14 cellular contexts compared by ENCODE assay signal in the genomic region with DNA sequence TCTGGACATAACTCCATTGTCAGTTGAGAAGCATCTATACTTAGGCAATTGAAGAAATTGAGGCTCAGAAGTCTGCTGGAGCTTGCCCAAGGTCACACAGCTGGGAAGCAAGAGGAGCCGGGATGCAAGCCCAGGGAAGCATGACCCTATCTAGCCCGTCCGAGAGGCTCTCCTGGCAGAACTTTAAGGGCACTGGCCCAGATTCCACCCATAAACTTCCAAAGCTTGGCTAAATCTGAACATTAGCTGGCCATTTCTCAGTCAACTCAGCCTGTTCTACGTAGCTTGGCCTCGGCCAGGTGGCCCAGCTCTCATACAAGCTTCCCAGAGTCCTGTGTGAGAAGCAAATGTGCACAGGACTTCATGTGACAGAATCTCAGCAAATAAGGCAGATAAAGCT.
A peak's percentile ranks its signal among the peaks of the same experiment; 100 is the strongest.
DNase-seq lines count a peak whose midpoint lies in the region; ATAC-seq and TF ChIP-seq lines count a peak whose summit lies in the region.
"Had no signal": no experiment of that assay in that cellular context is flagged by ENCODE, and none has a peak within 500 bp of the region (broad histone marks: within the 10 kb centered on the region; RNA-seq: fewer than 3 reads in every experiment).

No MANE protein-coding gene starts in this region.

- H3K9me3 ChIP-seq in esophagus muscularis mucosa, result peaks cover 0 to 3% (median 0%) of the 10 kb centered on the region in 4 donors
- H3K9me3 ChIP-seq in sigmoid colon, result no peaks in the 10 kb centered on the region

- H3K4me1 ChIP-seq in esophagus muscularis mucosa, result peaks cover 52 to 79% (median 71%) of the 10 kb centered on the region in 4 donors
- peaks cover 0 to 94% (median 86%) of the 10 kb centered on the region in 4 donors for H3K4me1 ChIP-seq in sigmoid colon
- H3K4me1 ChIP-seq: HAP-1 had no signal

- no peak overlapping the region for H3K4me3 ChIP-seq in esophagus muscularis mucosa
- H3K4me3 ChIP-seq in sigmoid colon, result no peak overlapping the region
- H3K4me3 ChIP-seq: HAP-1 had no signal

- intact Hi-C loops in esophagus muscularis mucosa (cut with DNase I), result no loop called here
- intact Hi-C loops in sigmoid colon (cut with DNase I), result loop anchor here (2.0 kb wide), 1 partner anchor 72 kb away; no protein-coding TSS in a partner anchor

- TF ChIP-seq CTCF in C4-2B (conservative IDR thresholded peaks at IDR 0.05) (no peak), esophagus muscularis mucosa (IDR thresholded peaks at IDR 0.05) (no peak), sigmoid colon (IDR thresholded peaks at IDR 0.05) (no peak), omental fat pad (IDR thresholded peaks at IDR 0.05) (no peak)

- no peak for TF ChIP-seq POLR2A in esophagus muscularis mucosa (IDR thresholded peaks at IDR 0.05; ENCODE audit: low read depth)
- TF ChIP-seq POLR2A in sigmoid colon (IDR thresholded peaks at IDR 0.05), result no peak
- no peak for TF ChIP-seq POLR2A in erythroblast (IDR thresholded peaks at IDR 0.05; ENCODE audit: low read length)

- ATAC-seq in left lobe of liver (peak; percentile 83), GM19452 (IDR thresholded peaks at IDR 0.05; ENCODE audit: unreplicated experiment) (no peak), omental fat pad (ENCODE audit: low FRiP score) (no peak)
- ATAC-seq: stimulated activated naive CD8-positive, alpha-beta T cell treated with anti-CD3 and anti-CD28 coated beads, Interleukin-15, amount 100 ng/mL, for 72 hours had no signal

- DNase-seq in esophagus muscularis mucosa (ENCODE audit: extremely low spot score) (no peak), left lobe of liver (ENCODE audit: low spot score) (peak; percentile 87), sigmoid colon (peak; percentile 91), erythroblast (lab: John Stamatoyannopoulos, UW) (no peak), omental fat pad (ENCODE audit: low spot score) (no peak), NCI-H345 (lab: John Stamatoyannopoulos, UW) (no peak)
- DNase-seq: activated CD4-positive, alpha-beta T cell treated with anti-CD3 and anti-CD28 coated beads for 1 hour; activated naive CD4-positive, alpha-beta T cell treated with anti-CD3 and anti-CD28 coated beads, Interleukin-2, amount 50 U/mL, for 16 hours; CD8-positive, alpha-beta memory T cell; stimulated activated naive CD8-positive, alpha-beta T cell treated with anti-CD3 and anti-CD28 coated beads, Interleukin-15, amount 100 ng/mL, for 72 hours had no signal

- TF ChIP-seq EP300 in esophagus muscularis mucosa (IDR thresholded peaks at IDR 0.05), result no peak
- TF ChIP-seq EP300 in sigmoid colon (IDR thresholded peaks at IDR 0.05), result no peak

- H3K27ac ChIP-seq in C4-2B (peak overlapping the region; percentile 86), esophagus muscularis mucosa (replicated peaks in 1 of 4) (peak overlapping the region; percentile 61 to 73 (median 66)), sigmoid colon (peak overlapping the region; percentile 68 to 95 (median 86))
- H3K27ac ChIP-seq: neutrophil had no signal

- 39% methylated on average over 5 of the region's 5 CpGs for WGBS in esophagus muscularis mucosa
- 74 to 87% methylated on average over 5 of the region's 5 CpGs for WGBS in sigmoid colon, 2 donors

- H3K27me3 ChIP-seq in esophagus muscularis mucosa (no peaks in the 10 kb centered on the region), sigmoid colon (no peaks in the 10 kb centered on the region)
- H3K27me3 ChIP-seq: neutrophil had no signal

- H3K36me3 ChIP-seq in esophagus muscularis mucosa, result no peaks in the 10 kb centered on the region
- peaks cover 0 to 6% (median 0%) of the 10 kb centered on the region in 4 donors for H3K36me3 ChIP-seq in sigmoid colon
- H3K36me3 ChIP-seq: HAP-1, neutrophil had no signal

Comparison
In these comparisons a context has a peak if more than half of its experiments do, and no peak if none do; other contexts are left out.
1. DNase-seq: peak in left lobe of liver (single experiment) and sigmoid colon (single experiment); none in esophagus muscularis mucosa (single experiment), erythroblast (0 of 2), omental fat pad (single experiment) and NCI-H345 (single experiment).
2. Peak in every context shown above with its lines, with median percentiles within 50 percentile points of each other: H3K27ac ChIP-seq.